ENCODE assay signal across 8 cellular contexts in the genomic region with DNA sequence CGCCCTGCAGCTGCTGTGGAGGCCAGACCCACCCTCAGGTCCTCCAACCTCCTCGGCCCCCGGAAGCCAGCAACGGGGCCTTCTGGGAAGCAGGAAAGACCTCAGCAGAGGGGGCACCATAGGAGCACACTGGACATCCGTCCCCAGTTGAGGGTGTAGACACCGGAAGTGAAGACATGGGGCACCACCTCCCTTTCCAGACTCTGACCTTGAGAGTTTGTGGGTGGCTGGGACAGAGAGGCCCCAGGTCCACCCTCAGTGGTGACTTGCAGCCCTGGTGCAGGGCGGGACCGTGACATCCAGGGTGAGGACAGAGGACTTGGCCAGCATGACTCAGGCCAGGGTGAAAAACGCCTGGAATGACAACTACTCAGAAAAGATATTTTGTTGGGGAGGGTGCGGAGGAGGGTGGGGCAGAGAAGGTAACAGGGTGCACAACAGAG. TPM values are rescaled to one million over a fixed set of nuclear protein-coding genes. Genes with fewer than 3 reads are reported as not detected.
DNase-seq lines count a peak whose midpoint lies in the region; ATAC-seq and TF ChIP-seq lines count a peak whose summit lies in the region.

No MANE protein-coding gene starts in this region.

- H3K27ac ChIP-seq in SK-N-SH (ENCODE audit: low read depth in 2 of 2, low read length in 1 of 2) (peak overlapping the region; percentile 99 to 100), neuronal stem cell (replicated peaks; ENCODE audit: low read length) (peak overlapping the region; percentile 99)

- peaks cover 40% of the 10 kb centered on the region for H3F3A ChIP-seq in SK-N-SH (replicated peaks; ENCODE audit: insufficient read depth)

- no peak overlapping the region for H2AFZ ChIP-seq in SK-N-SH (ENCODE audit: low read depth)
- H2AFZ ChIP-seq in neuronal stem cell (ENCODE audit: low read length), result peak overlapping the region; percentile 74

- H2BK5ac ChIP-seq in neuronal stem cell (ENCODE audit: low read length), result peak overlapping the region; percentile 91

- H2BK120ac ChIP-seq in neuronal stem cell (ENCODE audit: low read depth, low read length), result peak overlapping the region; percentile 82

- peak overlapping the region; percentile 98 for H2AK5ac ChIP-seq in neuronal stem cell (ENCODE audit: low read depth, low read length)

- peaks cover 40% of the 10 kb centered on the region for H3K4me1 ChIP-seq in ES-I3 (ENCODE audit: insufficient read depth, low read length)
- H3K4me1 ChIP-seq in SK-N-SH (ENCODE audit: control insufficient read depth in 1 of 2, insufficient read depth in 2 of 2, low read depth in 1 of 2, low read length in 1 of 2), result peaks cover 32 to 78% of the 10 kb centered on the region in 2 experiments
- H3K4me1 ChIP-seq in neuronal stem cell (ENCODE audit: control insufficient read depth in 2 of 2, insufficient read depth in 1 of 2, low read depth in 1 of 2, low read length in 2 of 2), result peaks cover 26 to 44% of the 10 kb centered on the region in 2 donors

- CTCF ChIA-PET in SK-N-SH (lab: Yijun Ruan, JAX), result interaction anchor here (0.7 to 8.5 kb wide), 12 partner anchors 9 to 94 kb away, joined by 3 to 68 read pairs (median 4); no protein-coding TSS in a partner anchor

- H3K14ac ChIP-seq in neuronal stem cell (ENCODE audit: low read length), result peak overlapping the region; percentile 25

- no peaks in the 10 kb centered on the region for H3K36me3 ChIP-seq in ES-I3 (ENCODE audit: insufficient read depth, low read length)
- peaks cover 0 to 3% of the 10 kb centered on the region in 2 experiments for H3K36me3 ChIP-seq in SK-N-SH (replicated peaks in 1 of 2; ENCODE audit: control insufficient read depth in 1 of 2, insufficient read depth in 2 of 2, low read length in 1 of 2)
- H3K36me3 ChIP-seq in neuronal stem cell (replicated peaks in 1 of 2; ENCODE audit: control insufficient read depth in 2 of 2, insufficient read depth in 2 of 2, low read length in 2 of 2), result peaks cover 5 to 7% of the 10 kb centered on the region in 2 donors

- H3K27me3 ChIP-seq in SK-N-SH (ENCODE audit: insufficient read depth), result no peaks in the 10 kb centered on the region
- no peaks in the 10 kb centered on the region for H3K27me3 ChIP-seq in neuronal stem cell (ENCODE audit: control insufficient read depth in 3 of 3, insufficient read depth in 3 of 3, low read depth in 1 of 3, low read length in 3 of 3)

- H3K4me2 ChIP-seq in SK-N-SH (peak overlapping the region; percentile 94), neuronal stem cell (ENCODE audit: insufficient read depth, low read length, poor library complexity, severe bottlenecking) (peak overlapping the region; percentile 54)

- no peak overlapping the region for H4K8ac ChIP-seq in neuronal stem cell (ENCODE audit: low read depth, low read length)

- H3K9me3 ChIP-seq in ES-I3 (ENCODE audit: control insufficient read depth, insufficient read depth, low read length) (no peaks in the 10 kb centered on the region), SK-N-SH (no peaks in the 10 kb centered on the region), neuronal stem cell (replicated peaks in 1 of 2; ENCODE audit: control insufficient read depth in 2 of 2, insufficient read depth in 1 of 2, low read depth in 1 of 2, low read length in 2 of 2) (no peaks in the 10 kb centered on the region)

- H3K23ac ChIP-seq in neuronal stem cell (ENCODE audit: low read depth, low read length, poor library complexity), result peak overlapping the region; percentile 60

- peaks cover 18% of the 10 kb centered on the region for H3K79me1 ChIP-seq in neuronal stem cell (ENCODE audit: low read depth, low read length)

- no peaks in the 10 kb centered on the region for H3K9me2 ChIP-seq in SK-N-SH

- peaks cover 93% of the 10 kb centered on the region for H3K79me2 ChIP-seq in SK-N-SH (ENCODE audit: insufficient read depth)

- POLR2A ChIA-PET in SK-N-SH (lab: Yijun Ruan, JAX), result interaction anchor here (0.6 to 2.9 kb wide), 12 partner anchors 9 to 295 kb away, joined by 3 to 35 read pairs (median 4); no protein-coding TSS in a partner anchor

- DNase-seq in SK-N-SH (peak; percentile 94), fibroblast of mammary gland (ENCODE audit: low read depth) (peak; percentile 89), neuronal stem cell (ENCODE audit: low spot score) (no peak)
- no peak for DNase-seq in stimulated activated CD4-positive, alpha-beta T cell treated with anti-CD3 and anti-CD28 coated beads, Interleukin-2, amount 100 ng/mL, for 24 hours

- H2BK12ac ChIP-seq in neuronal stem cell (ENCODE audit: low read length), result peak overlapping the region; percentile 77

- H3K4me3 ChIP-seq in SK-N-SH (ENCODE audit: low read depth in 2 of 2, low read length in 1 of 2), result peak overlapping the region; percentile 34 to 58
- peak overlapping the region; percentile 20 for H3K4me3 ChIP-seq in fibroblast of mammary gland (ENCODE audit: control insufficient read depth, low read depth, low read length)
- peak overlapping the region in 1 of 2 donors; percentile 34 for H3K4me3 ChIP-seq in neuronal stem cell (ENCODE audit: low read length in 2 of 2)

- H3K4ac ChIP-seq in neuronal stem cell (ENCODE audit: low read length), result peak overlapping the region; percentile 77

- peak overlapping the region; percentile 0; the same call in 1 of the 2 replicates for H3K9ac ChIP-seq in ES-I3 (ENCODE audit: low read depth, low read length)
- peak overlapping the region; percentile 85 for H3K9ac ChIP-seq in SK-N-SH
- H3K9ac ChIP-seq in neuronal stem cell (ENCODE audit: low read depth, low read length, poor library complexity), result peak overlapping the region; percentile 86

- no peak for TF ChIP-seq RAD21 in SK-N-SH (IDR thresholded peaks at IDR 0.05; ENCODE audit: low read length)

- TF ChIP-seq CTCF in SK-N-SH (IDR thresholded peaks at IDR 0.05) (no peak), fibroblast of mammary gland (conservative IDR thresholded peaks at IDR 0.05; ENCODE audit: control insufficient read depth, insufficient read depth, low read depth, low read length) (no peak)

- ATAC-seq in HG02642 (IDR thresholded peaks at IDR 0.05; ENCODE audit: poor library complexity, unreplicated experiment) (no peak), HG03108 (IDR thresholded peaks at IDR 0.05; ENCODE audit: unreplicated experiment) (no peak), GM19467 (IDR thresholded peaks at IDR 0.05; ENCODE audit: unreplicated experiment) (no peak)

- peak overlapping the region; percentile 96 for H3K18ac ChIP-seq in neuronal stem cell (ENCODE audit: low read length)

- no peaks in the 10 kb centered on the region; the same call in 1 of the 2 replicates for H4K20me1 ChIP-seq in SK-N-SH (ENCODE audit: insufficient read depth)

- H2BK15ac ChIP-seq in neuronal stem cell (ENCODE audit: low read length), result peak overlapping the region; percentile 47

- WGBS in SK-N-SH (ENCODE audit: low lambda C conversion rate), result 8% methylated on average over 10 of the region's 10 CpGs
- WGBS in neuronal stem cell (ENCODE audit: extremely low coverage in 2 of 2, insufficient read length in 2 of 2, insufficient replicate concordance in 1 of 2), 2 donors, result no CpG with 5 or more reads among the region's 10 CpGs

- H4K91ac ChIP-seq in neuronal stem cell (ENCODE audit: low read depth, low read length, poor library complexity), result no peak overlapping the region

- peak in 1 of 2 experiments; percentile 28; a peak in 2 of 4 replicates for TF ChIP-seq EP300 in SK-N-SH (IDR thresholded peaks at IDR 0.05; ENCODE audit: borderline replicate concordance in 1 of 2, low read depth in 1 of 2, low read length in 1 of 2)

TF ChIP-seq in SK-N-SH, 30 proteins besides CTCF, POLR2A, EP300 and RAD21 (continues in another document):
- TF ChIP-seq RXRA (IDR thresholded peaks at IDR 0.05; ENCODE audit: borderline replicate concordance, low read depth), result peak; percentile 72; the same call in 1 of the 2 replicates
- peak; percentile 33; the same call in 1 of the 2 replicates for TF ChIP-seq PBX3 (IDR thresholded peaks at IDR 0.05)
- peak; percentile 76 for TF ChIP-seq CHD2 (IDR thresholded peaks at IDR 0.05; ENCODE audit: low read length, partially characterized antibody)

RNA-seq across cellular contexts. Expression of gene CEP295NL, which starts 19.9 kb away (rescaled TPM):
- 0.31 and 0.35 TPM in 2 replicates for polyA plus RNA-seq in SK-N-SH (2012; rRNA removed)
- 0.17 and 0.21 TPM in 2 replicates for polyA plus RNA-seq in SK-N-SH (2012; cell fraction: cytosol; rRNA removed)
- polyA plus RNA-seq in SK-N-SH (2012; cell fraction: nucleus; rRNA removed), result 0.68 and 0.97 TPM in 2 replicates
- polyA plus RNA-seq in neuronal stem cell (2013, experiment 1 of 2), result 0.01 TPM
- 0.03 TPM for polyA plus RNA-seq in neuronal stem cell (2013, experiment 2 of 2)

RNA-seq across cellular contexts. Expression of gene TIMP2, which starts 42.1 kb away (rescaled TPM):
- 256 and 441 TPM in 2 replicates for polyA plus RNA-seq in SK-N-SH (2012; rRNA removed)
- 528 and 616 TPM in 2 replicates for polyA plus RNA-seq in SK-N-SH (2012; cell fraction: cytosol; rRNA removed)
- 334 and 427 TPM in 2 replicates for polyA plus RNA-seq in SK-N-SH (2012; cell fraction: nucleus; rRNA removed)
- 45.1 TPM for polyA plus RNA-seq in neuronal stem cell (2013, experiment 1 of 2)
- 45.9 TPM for polyA plus RNA-seq in neuronal stem cell (2013, experiment 2 of 2)

RNA-seq across cellular contexts. Expression of gene USP36, which starts 42.5 kb away (rescaled TPM):
- 34.6 and 41.2 TPM in 2 replicates for polyA plus RNA-seq in SK-N-SH (2012; rRNA removed)
- 22.5 and 26.9 TPM in 2 replicates for polyA plus RNA-seq in SK-N-SH (2012; cell fraction: cytosol; rRNA removed)
- polyA plus RNA-seq in SK-N-SH (2012; cell fraction: nucleus; rRNA removed), result 163 and 178 TPM in 2 replicates
- polyA plus RNA-seq in neuronal stem cell (2013, experiment 1 of 2), result 21.1 TPM
- 23.6 TPM for polyA plus RNA-seq in neuronal stem cell (2013, experiment 2 of 2)

Comparison
In these comparisons a context has a peak if more than half of its experiments do, and no peak if none do; other contexts are left out.
1. H3K9ac ChIP-seq: peak in every context shown above with its lines; median percentile 86 in neuronal stem cell; 85 in SK-N-SH; 0 in ES-I3.
2. DNase-seq: peak in SK-N-SH (single experiment) and fibroblast of mammary gland (single experiment); none in neuronal stem cell (single experiment) and stimulated activated CD4-positive, alpha-beta T cell treated with anti-CD3 and anti-CD28 coated beads, Interleukin-2, amount 100 ng/mL, for 24 hours (0 of 2).